Comparison of ENCODE assay signal across 16 cellular contexts in the genomic region with DNA sequence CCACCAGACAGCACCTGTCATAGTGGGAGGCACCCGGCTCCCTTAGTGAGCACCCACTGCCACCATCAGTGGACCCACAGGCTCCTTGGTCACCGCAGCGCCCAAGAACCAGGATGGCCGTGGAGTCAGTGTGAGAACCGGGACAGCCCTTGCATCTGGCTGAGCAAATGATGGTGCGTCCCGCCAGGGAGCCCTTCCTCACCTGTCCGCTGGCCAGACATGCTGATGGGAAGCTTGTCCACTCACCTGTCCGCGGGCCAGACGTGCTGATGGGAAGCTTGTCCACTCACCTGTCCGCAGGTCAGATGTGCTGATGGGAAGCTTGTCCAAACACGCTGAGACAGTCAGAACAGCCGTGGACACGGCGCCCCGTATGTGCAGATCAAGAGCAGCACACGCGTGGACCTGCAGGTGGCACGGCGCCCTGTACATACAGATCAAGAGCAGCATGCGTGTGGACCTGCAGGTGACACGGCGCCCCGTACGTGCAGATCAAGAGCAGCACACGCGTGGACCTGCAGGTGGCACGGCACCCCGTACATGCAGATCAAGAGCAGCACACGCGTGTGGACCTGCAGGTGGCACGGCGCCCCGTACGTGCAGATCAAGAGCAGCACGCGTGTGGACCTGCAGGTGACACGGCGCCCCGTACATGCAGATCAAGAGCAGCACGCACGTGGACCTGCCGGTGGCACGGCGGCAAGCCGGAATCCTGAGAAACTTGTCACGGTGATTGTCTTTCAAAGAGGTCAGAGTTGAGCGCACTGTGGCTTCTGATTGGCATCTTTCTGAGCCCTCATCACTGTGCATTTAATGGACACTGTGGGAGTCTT.
"Had no signal": no experiment of that assay in that cellular context is flagged by ENCODE, and none has a peak within 500 bp of the region (broad histone marks: within the 10 kb centered on the region; RNA-seq: fewer than 3 reads in every experiment).

No MANE protein-coding gene starts in this region.

- H3K4me1 Mint-ChIP-seq: activated T-helper 17 cell treated with anti-CD3 and anti-CD28 coated beads, Interleukin-2, amount 50 U/mL, for 72 hours had no signal

- H3K4me3 Mint-ChIP-seq: activated naive CD4-positive, alpha-beta T cell treated with anti-CD3 and anti-CD28 coated beads for 36 hours; activated T-helper 17 cell treated with anti-CD3 and anti-CD28 coated beads, Interleukin-2, amount 50 U/mL, for 72 hours; effector memory CD8-positive, alpha-beta T cell; natural killer cell; stimulated activated naive CD8-positive, alpha-beta T cell treated with anti-CD3 and anti-CD28 coated beads, Interleukin-15, Interleukin-2, amounts not matched to agents 100 ng/mL and 50 ng/mL, for 24 hours had no signal

- H3K4me1 ChIP-seq: psoas muscle, right lobe of liver had no signal

- H3K4me3 ChIP-seq: coronary artery, lung, psoas muscle, right lobe of liver, vagina had no signal

- H3K27me3 Mint-ChIP-seq: activated T-helper 17 cell treated with anti-CD3 and anti-CD28 coated beads, Interleukin-2, amount 50 U/mL, for 72 hours; effector memory CD8-positive, alpha-beta T cell; stimulated activated naive CD8-positive, alpha-beta T cell treated with anti-CD3 and anti-CD28 coated beads, Interleukin-15, Interleukin-2, amounts not matched to agents 100 ng/mL and 50 ng/mL, for 24 hours had no signal

- H3K9me3 Mint-ChIP-seq: activated naive CD4-positive, alpha-beta T cell treated with anti-CD3 and anti-CD28 coated beads for 36 hours; activated T-helper 17 cell treated with anti-CD3 and anti-CD28 coated beads, Interleukin-2, amount 50 U/mL, for 72 hours; effector memory CD8-positive, alpha-beta T cell; natural killer cell; stimulated activated naive CD8-positive, alpha-beta T cell treated with anti-CD3 and anti-CD28 coated beads, Interleukin-15, Interleukin-2, amounts not matched to agents 100 ng/mL and 50 ng/mL, for 24 hours had no signal

- ATAC-seq: activated T-helper 17 cell treated with anti-CD3 and anti-CD28 coated beads, Interleukin-2, amount 50 U/mL, for 72 hours; effector memory CD8-positive, alpha-beta T cell; natural killer cell; psoas muscle had no signal

- H3K36me3 Mint-ChIP-seq: natural killer cell had no signal

- H3K27ac Mint-ChIP-seq: activated naive CD4-positive, alpha-beta T cell treated with anti-CD3 and anti-CD28 coated beads for 36 hours; activated T-helper 17 cell treated with anti-CD3 and anti-CD28 coated beads, Interleukin-2, amount 50 U/mL, for 72 hours; effector memory CD8-positive, alpha-beta T cell; stimulated activated naive CD8-positive, alpha-beta T cell treated with anti-CD3 and anti-CD28 coated beads, Interleukin-15, Interleukin-2, amounts not matched to agents 100 ng/mL and 50 ng/mL, for 24 hours had no signal

- H3K27ac ChIP-seq: psoas muscle, right lobe of liver had no signal

- DNase-seq: activated CD4-positive, alpha-beta T cell treated with anti-CD3 and anti-CD28 coated beads for 48 hours; activated naive CD4-positive, alpha-beta T cell treated with anti-CD3 and anti-CD28 coated beads for 36 hours; effector memory CD8-positive, alpha-beta T cell; erythroblast; hippocampal formation; natural killer cell; occipital lobe; psoas muscle; stimulated activated CD4-positive, alpha-beta T cell treated with anti-CD3 and anti-CD28 coated beads, Interleukin-12 subunit alpha, Interleukin-12 subunit beta, amount 100 ng/mL, for 4 hours; T-helper 1 cell had no signal

- H3K27me3 ChIP-seq: right lobe of liver, vagina had no signal

- H3K9me3 ChIP-seq: psoas muscle, right lobe of liver, vagina had no signal
